In the genomic region with DNA sequence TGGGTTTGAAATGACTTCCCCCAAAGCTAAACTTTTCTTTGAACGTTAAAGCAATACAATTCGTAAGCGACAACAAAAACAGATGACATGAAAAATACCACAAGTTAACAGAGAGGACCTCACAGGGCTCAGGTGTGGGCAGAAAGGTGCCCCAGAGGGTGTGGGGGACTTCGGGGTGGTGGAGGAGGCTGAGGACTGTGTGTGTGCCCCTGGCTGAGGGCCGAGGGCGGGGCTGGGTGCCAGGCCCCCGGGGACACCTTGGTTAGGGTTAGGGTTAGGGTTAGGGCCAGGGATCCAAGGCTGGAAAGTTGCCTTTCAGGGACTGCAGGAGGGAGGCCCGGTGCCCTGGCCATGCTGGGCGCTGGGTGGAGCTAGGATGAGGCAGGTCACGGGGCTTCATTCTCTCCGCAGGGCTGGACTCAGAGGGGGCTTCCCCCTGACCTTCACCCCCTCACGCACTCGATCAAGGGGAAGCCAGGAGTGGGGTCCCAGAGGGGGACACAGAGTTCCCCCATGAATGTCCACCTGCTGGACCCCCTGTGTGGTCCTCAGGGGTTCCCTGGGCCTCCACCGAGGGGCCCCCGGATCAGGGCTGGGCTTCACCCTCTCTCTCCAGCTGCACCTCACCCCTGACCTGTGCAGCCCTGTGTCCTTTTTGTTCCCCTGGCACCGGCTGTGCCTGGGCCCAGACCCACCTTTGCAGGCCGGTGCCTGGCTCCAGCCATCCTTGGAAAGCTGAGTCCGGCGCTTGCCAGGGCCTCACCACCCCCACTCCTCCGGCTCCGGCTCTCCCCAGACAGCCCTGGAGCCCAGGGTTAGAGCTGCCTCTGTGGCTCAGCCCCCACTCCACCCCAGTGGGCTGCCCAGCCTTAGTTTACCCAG, we compare ENCODE assay signal across 19 cellular contexts. TPM values are rescaled to one million over a fixed set of nuclear protein-coding genes. Genes with fewer than 3 reads are reported as not detected.
DNase-seq lines count a peak whose midpoint lies in the region; ATAC-seq lines count a peak whose summit lies in the region.
"Had no signal": no experiment of that assay in that cellular context is flagged by ENCODE, and none has a peak within 500 bp of the region (broad histone marks: within the 10 kb centered on the region; RNA-seq: fewer than 3 reads in every experiment).

No MANE protein-coding gene starts in this region.

- H3K27ac ChIP-seq in effector memory CD4-positive, alpha-beta T cell (ENCODE audit: insufficient read depth, low read length, poor library complexity, severe bottlenecking): peak overlapping the region; percentile 4
- H3K27ac ChIP-seq: coronary artery, KMS-11 had no signal

- peaks cover 51% of the 10 kb centered on the region for H3K4me1 ChIP-seq in effector memory CD4-positive, alpha-beta T cell (ENCODE audit: control insufficient read depth, insufficient read depth, low read length, poor library complexity, severe bottlenecking)
- H3K4me1 ChIP-seq: HAP-1 had no signal

- H3K27ac Mint-ChIP-seq in activated T-cell treated with anti-CD3 and anti-CD28 coated beads, Interleukin-2, amount 50 U/mL, for 72 hours: peak overlapping the region; percentile 92
- H3K27ac Mint-ChIP-seq in T-helper 17 cell: peak overlapping the region; percentile 100
- peak overlapping the region; percentile 96 for H3K27ac Mint-ChIP-seq in stimulated activated effector memory CD8-positive, alpha-beta T cell treated with anti-CD3 and anti-CD28 coated beads, Interleukin-12 subunit alpha, Interleukin-12 subunit beta, amount 100 ng/mL, for 72 hours

- peak in 1 of 2 donors; percentile 53 for DNase-seq in activated T-cell treated with anti-CD3 and anti-CD28 coated beads, Interleukin-2, amount 50 U/mL, for 72 hours
- DNase-seq in activated T-cell treated with anti-CD3 and anti-CD28 coated beads, Interleukin-2, amount 50 U/mL, for 1 hour: no peak
- DNase-seq in T-helper 17 cell: no peak
- no peak for DNase-seq in effector memory CD4-positive, alpha-beta T cell
- no peak for DNase-seq in stimulated activated effector memory CD8-positive, alpha-beta T cell treated with anti-CD3 and anti-CD28 coated beads, Interleukin-12 subunit alpha, Interleukin-12 subunit beta, amount 100 ng/mL, for 72 hours (ENCODE audit: low spot score in 2 of 2)
- no peak for DNase-seq in DMS 273 treated with DMSO at 0.1 percent for 48 hours (lab: John Stamatoyannopoulos, UW)
- DNase-seq in Ammon's horn (ENCODE audit: low spot score): no peak
- DNase-seq: activated CD4-positive, alpha-beta T cell treated with anti-CD3 and anti-CD28 coated beads, Interleukin-2, amount 50 U/mL, for 1 hour; esophagus squamous epithelium; hypothalamus; NCI-H187; NCI-H69; Peyer's patch had no signal

- H3K9me3 ChIP-seq in T-helper 17 cell (ENCODE audit: control insufficient read depth, low read length, poor library complexity, severe bottlenecking): no peaks in the 10 kb centered on the region
- no peaks in the 10 kb centered on the region for H3K9me3 ChIP-seq in effector memory CD4-positive, alpha-beta T cell (ENCODE audit: control insufficient read depth, low read length)
- H3K9me3 ChIP-seq: esophagus squamous epithelium, HAP-1, Peyer's patch had no signal

- no peak overlapping the region for H3K4me3 ChIP-seq in effector memory CD4-positive, alpha-beta T cell (ENCODE audit: insufficient read depth, low read depth, low read length, poor library complexity, severe bottlenecking)
- H3K4me3 ChIP-seq: coronary artery, esophagus squamous epithelium, HAP-1, Peyer's patch had no signal

- no peaks in the 10 kb centered on the region for H3K27me3 ChIP-seq in effector memory CD4-positive, alpha-beta T cell (replicated peaks; ENCODE audit: control insufficient read depth, insufficient read depth, low read length, poor library complexity, severe bottlenecking)
- H3K27me3 ChIP-seq: esophagus squamous epithelium, Peyer's patch had no signal

- no peaks in the 10 kb centered on the region for H3K36me3 Mint-ChIP-seq in activated T-cell treated with anti-CD3 and anti-CD28 coated beads, Interleukin-2, amount 50 U/mL, for 72 hours (ENCODE audit: insufficient read depth in 2 of 2)
- peaks cover 5% of the 10 kb centered on the region for H3K36me3 Mint-ChIP-seq in T-helper 17 cell (ENCODE audit: low read depth)
- no peaks in the 10 kb centered on the region for H3K36me3 Mint-ChIP-seq in stimulated activated effector memory CD8-positive, alpha-beta T cell treated with anti-CD3 and anti-CD28 coated beads, Interleukin-12 subunit alpha, Interleukin-12 subunit beta, amount 100 ng/mL, for 72 hours

- no peaks in the 10 kb centered on the region for H3K36me3 ChIP-seq in effector memory CD4-positive, alpha-beta T cell (ENCODE audit: control insufficient read depth, insufficient read depth, low read length)
- H3K36me3 ChIP-seq: esophagus squamous epithelium, HAP-1, Peyer's patch had no signal

- ATAC-seq in activated T-cell treated with anti-CD3 and anti-CD28 coated beads, Interleukin-2, amount 50 U/mL, for 72 hours (replicated peaks in 1 of 2): peak; percentile 58 to 75
- ATAC-seq in T-helper 17 cell (peak; percentile 77), HG02870 (IDR thresholded peaks at IDR 0.05; ENCODE audit: unreplicated experiment) (no peak)
- ATAC-seq in stimulated activated effector memory CD8-positive, alpha-beta T cell treated with anti-CD3 and anti-CD28 coated beads, Interleukin-12 subunit alpha, Interleukin-12 subunit beta, amount 100 ng/mL, for 72 hours: peak; percentile 62

- peaks cover 63% of the 10 kb centered on the region for H3K4me1 Mint-ChIP-seq in activated T-cell treated with anti-CD3 and anti-CD28 coated beads, Interleukin-2, amount 50 U/mL, for 72 hours (ENCODE audit: low read depth)
- peaks cover 51% of the 10 kb centered on the region for H3K4me1 Mint-ChIP-seq in T-helper 17 cell
- H3K4me1 Mint-ChIP-seq in stimulated activated effector memory CD8-positive, alpha-beta T cell treated with anti-CD3 and anti-CD28 coated beads, Interleukin-12 subunit alpha, Interleukin-12 subunit beta, amount 100 ng/mL, for 72 hours: peaks cover 79% of the 10 kb centered on the region

- peaks cover 8% of the 10 kb centered on the region for H3K27me3 Mint-ChIP-seq in activated T-cell treated with anti-CD3 and anti-CD28 coated beads, Interleukin-2, amount 50 U/mL, for 72 hours (ENCODE audit: low read depth)
- H3K27me3 Mint-ChIP-seq in T-helper 17 cell: no peaks in the 10 kb centered on the region

- H3K9me3 Mint-ChIP-seq in activated T-cell treated with anti-CD3 and anti-CD28 coated beads, Interleukin-2, amount 50 U/mL, for 72 hours: no peaks in the 10 kb centered on the region
- H3K9me3 Mint-ChIP-seq in stimulated activated effector memory CD8-positive, alpha-beta T cell treated with anti-CD3 and anti-CD28 coated beads, Interleukin-12 subunit alpha, Interleukin-12 subunit beta, amount 100 ng/mL, for 72 hours: no peaks in the 10 kb centered on the region

- peak overlapping the region; percentile 65 to 81 for H3K4me3 Mint-ChIP-seq in activated T-cell treated with anti-CD3 and anti-CD28 coated beads, Interleukin-2, amount 50 U/mL, for 72 hours
- H3K4me3 Mint-ChIP-seq in T-helper 17 cell: peak overlapping the region; percentile 98
- H3K4me3 Mint-ChIP-seq in stimulated activated effector memory CD8-positive, alpha-beta T cell treated with anti-CD3 and anti-CD28 coated beads, Interleukin-12 subunit alpha, Interleukin-12 subunit beta, amount 100 ng/mL, for 72 hours: peak overlapping the region; percentile 75

RNA-seq across cellular contexts. Expression of gene TNNI2, which starts 7.0 kb away (rescaled TPM):
- 1 to 10 TPM; 1.2 TPM for total RNA-seq in activated T-cell treated with anti-CD3 and anti-CD28 coated beads, Interleukin-2, amount 50 U/mL, for 72 hours
- not detected for total RNA-seq in T-helper 17 cell
- total RNA-seq: T-helper 1 cell treated with Interleukin-12 subunit alpha and Interleukin-12 subunit beta and Interleukin-4 antibody, amounts not matched to agents 30 ng/mL and 1 ng/mL, for 36 hours had no signal

RNA-seq across cellular contexts. Expression of gene LSP1, which starts 7.1 kb away (rescaled TPM):
- 100 to 1,000 TPM; 301 to 312 TPM for total RNA-seq in activated T-cell treated with anti-CD3 and anti-CD28 coated beads, Interleukin-2, amount 50 U/mL, for 72 hours
- total RNA-seq in T-helper 17 cell: 100 to 1,000 TPM; 297 to 299 TPM

RNA-seq across cellular contexts. Expression of gene SYT8, which starts 11.0 kb away (rescaled TPM):
- not detected for total RNA-seq in activated T-cell treated with anti-CD3 and anti-CD28 coated beads, Interleukin-2, amount 50 U/mL, for 72 hours
- not detected for total RNA-seq in T-helper 17 cell
- total RNA-seq: T-helper 1 cell treated with Interleukin-12 subunit alpha and Interleukin-12 subunit beta and Interleukin-4 antibody, amounts not matched to agents 30 ng/mL and 1 ng/mL, for 36 hours had no signal

RNA-seq across cellular contexts. Expression of gene PRR33, which starts 45.9 kb away (rescaled TPM):
- not detected for total RNA-seq in activated T-cell treated with anti-CD3 and anti-CD28 coated beads, Interleukin-2, amount 50 U/mL, for 72 hours
- total RNA-seq in T-helper 17 cell: not detected
- total RNA-seq: esophagus squamous epithelium; liver; Peyer's patch; T-helper 1 cell treated with Interleukin-12 subunit alpha and Interleukin-12 subunit beta and Interleukin-4 antibody, amounts not matched to agents 30 ng/mL and 1 ng/mL, for 36 hours had no signal
